In the genomic region with DNA sequence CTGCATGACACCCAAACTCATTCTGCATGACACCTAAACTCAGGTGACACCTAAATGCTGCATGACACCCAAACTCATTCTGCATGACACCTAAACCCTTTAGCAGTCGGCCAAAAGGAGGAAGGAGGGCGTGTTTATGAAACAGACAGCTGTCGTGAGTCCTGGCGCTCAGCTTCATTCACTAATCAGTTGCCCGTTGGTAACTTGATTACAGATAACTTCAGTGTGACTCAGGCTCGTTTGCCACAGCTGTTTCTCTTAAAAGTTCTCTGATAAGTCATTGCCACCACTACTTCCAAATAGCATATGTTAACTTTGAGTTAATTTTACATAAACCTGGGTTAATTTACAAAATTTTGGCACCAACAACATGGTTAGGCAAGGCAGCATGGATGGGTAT, we compare ENCODE assay signal across 1 cellular context.
TF ChIP-seq lines count a peak whose summit lies in the region.

No MANE protein-coding gene starts in this region.

TF ChIP-seq in K562, 482 proteins besides CTCF, POLR2A, EP300 and RAD21:
- peak; percentile 42; the same call in 1 of the 2 replicates for TF ChIP-seq CBFA2T2 (conservative IDR thresholded peaks at IDR 0.05)
- TF ChIP-seq TRIM24 (IDR thresholded peaks at IDR 0.05) = 0 out of 4 replicates have a peak, but pooled peaks of 1 of the 2 experiments have one; percentile 26
- peak; percentile 30; the same call in 1 of the 2 replicates for TF ChIP-seq CTBP1 (IDR thresholded peaks at IDR 0.05; ENCODE audit: borderline replicate concordance)
- TF ChIP-seq JUND (IDR thresholded peaks at IDR 0.05; ENCODE audit: borderline replicate concordance, low read depth, low read length) = peak; percentile 36; the same call in 1 of the 2 replicates
- TF ChIP-seq JUND (tag; IDR thresholded peaks at IDR 0.05; ENCODE audit: borderline replicate concordance, low read depth, low read length) = peak; percentile 56; the same call in 1 of the 3 replicates
- peak; percentile 18; the same call in 1 of the 2 replicates for TF ChIP-seq PKNOX1 (IDR thresholded peaks at IDR 0.05)
- TF ChIP-seq, protein P1, sequence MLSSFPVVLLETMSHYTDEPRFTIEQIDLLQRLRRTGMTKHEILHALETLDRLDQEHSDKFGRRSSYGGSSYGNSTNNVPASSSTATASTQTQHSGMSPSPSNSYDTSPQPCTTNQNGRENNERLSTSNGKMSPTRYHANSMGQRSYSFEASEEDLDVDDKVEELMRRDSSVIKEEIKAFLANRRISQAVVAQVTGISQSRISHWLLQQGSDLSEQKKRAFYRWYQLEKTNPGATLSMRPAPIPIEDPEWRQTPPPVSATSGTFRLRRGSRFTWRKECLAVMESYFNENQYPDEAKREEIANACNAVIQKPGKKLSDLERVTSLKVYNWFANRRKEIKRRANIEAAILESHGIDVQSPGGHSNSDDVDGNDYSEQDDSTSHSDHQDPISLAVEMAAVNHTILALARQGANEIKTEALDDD (IDR thresholded peaks at IDR 0.05) = peak; percentile 92
- TF ChIP-seq SMARCE1 (IDR thresholded peaks at IDR 0.05) = 0 out of 2 replicates have a peak, but pooled peaks have one; percentile 45
- TF ChIP-seq SMARCC2 (IDR thresholded peaks at IDR 0.05; ENCODE audit: low read depth) = 0 out of 2 replicates have a peak, but pooled peaks have one; percentile 30
- 0 out of 2 replicates have a peak, but pooled peaks have one; percentile 14 for TF ChIP-seq ATF7 (IDR thresholded peaks at IDR 0.05)
- TF ChIP-seq TFAP4 (CRISPR knock-in tag; IDR thresholded peaks at IDR 0.05; ENCODE audit: borderline replicate concordance) = peak; percentile 69
- peak; percentile 9; the same call in 1 of the 2 replicates for TF ChIP-seq NFE2 (IDR thresholded peaks at IDR 0.05; ENCODE audit: low read depth)
- peak; percentile 80 for TF ChIP-seq FOSL1 (tag; conservative IDR thresholded peaks at IDR 0.05)
- TF ChIP-seq CBFA2T3 (IDR thresholded peaks at IDR 0.05) = peak; percentile 62
- TF ChIP-seq DPF2 (IDR thresholded peaks at IDR 0.05) = 0 out of 2 replicates have a peak, but pooled peaks have one; percentile 22
- peak; percentile 22; the same call in 1 of the 2 replicates for TF ChIP-seq TCF3 (CRISPR knock-in tag; IDR thresholded peaks at IDR 0.05)
- peak; percentile 62 for TF ChIP-seq ARID1B (IDR thresholded peaks at IDR 0.05)
